ENCODE assay signal across 29 cellular contexts in the genomic region with DNA sequence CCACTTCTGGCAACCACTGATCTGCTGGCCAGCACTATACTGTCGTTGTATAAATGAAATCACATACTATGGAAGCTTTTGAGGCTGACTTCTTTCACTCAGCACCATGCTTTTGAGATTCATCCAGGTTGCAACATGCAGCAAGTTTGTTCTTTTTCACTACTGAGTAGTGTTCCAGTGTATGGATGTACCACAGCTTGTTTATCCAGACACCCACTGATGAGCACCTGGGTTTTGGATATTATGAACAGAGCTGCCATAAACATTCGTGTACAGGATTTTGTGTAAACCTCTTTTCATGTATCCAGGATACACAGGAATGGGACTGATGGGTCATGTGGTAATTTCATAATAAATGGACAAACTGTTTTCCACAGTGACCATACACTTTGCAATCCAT.
"Had no signal": no experiment of that assay in that cellular context is flagged by ENCODE, and none has a peak within 500 bp of the region (broad histone marks: within the 10 kb centered on the region; RNA-seq: fewer than 3 reads in every experiment).

No MANE protein-coding gene starts in this region.

- H3K4me3 ChIP-seq: coronary artery, esophagus squamous epithelium, heart right ventricle, lower lobe of right lung, ovary, psoas muscle, skin epidermis, spleen, suprapubic skin, transverse colon, upper lobe of right lung, uterus had no signal

- H3K9me3 ChIP-seq: esophagus squamous epithelium, lower lobe of right lung, ovary, psoas muscle, spleen, suprapubic skin, transverse colon, upper lobe of right lung, uterus had no signal

- DNase-seq: dermis blood vessel endothelial cell; effector memory CD4-positive, alpha-beta T cell; erythroblast; esophagus squamous epithelium; foreskin melanocyte; glutamatergic neuron; heart right ventricle; hippocampal formation; immature natural killer cell; islet precursor cell; left ventricle myocardium superior; lower lobe of right lung; naive thymus-derived CD8-positive, alpha-beta T cell; nephron progenitor cell; occipital lobe; ovary; posterior cingulate gyrus; psoas muscle; right cardiac atrium; spleen; stimulated activated CD4-positive, alpha-beta T cell treated with anti-CD3 and anti-CD28 coated beads, Interleukin-2, amount 100 ng/mL, for 48 hours; stimulated activated naive CD4-positive, alpha-beta T cell; stimulated activated naive CD8-positive, alpha-beta T cell treated with anti-CD3 and anti-CD28 coated beads, Interleukin-15, amount 100 ng/mL, for 72 hours; transverse colon; upper lobe of right lung; uterus had no signal

- H3K27me3 Mint-ChIP-seq: naive thymus-derived CD8-positive, alpha-beta T cell; stimulated activated naive CD8-positive, alpha-beta T cell treated with anti-CD3 and anti-CD28 coated beads, Interleukin-15, amount 100 ng/mL, for 72 hours had no signal

- H3K36me3 ChIP-seq: ovary, uterus had no signal

- ATAC-seq: heart right ventricle; left ventricle myocardium superior; lower lobe of right lung; naive thymus-derived CD8-positive, alpha-beta T cell; psoas muscle; right cardiac atrium; stimulated activated naive CD8-positive, alpha-beta T cell treated with anti-CD3 and anti-CD28 coated beads, Interleukin-15, amount 100 ng/mL, for 72 hours; upper lobe of right lung had no signal

- H3K4me1 ChIP-seq: lower lobe of right lung, psoas muscle, transverse colon, upper lobe of right lung, uterus had no signal

- H3K27me3 ChIP-seq: esophagus squamous epithelium, heart right ventricle, ovary, spleen, suprapubic skin, transverse colon, upper lobe of right lung, uterus had no signal

- H3K4me1 Mint-ChIP-seq: nephron progenitor cell had no signal

- H3K4me3 Mint-ChIP-seq: immature natural killer cell; nephron progenitor cell; stimulated activated naive CD8-positive, alpha-beta T cell treated with anti-CD3 and anti-CD28 coated beads, Interleukin-15, amount 100 ng/mL, for 72 hours had no signal

- H3K27ac ChIP-seq: coronary artery, esophagus squamous epithelium, heart right ventricle, lower lobe of right lung, ovary, psoas muscle, skin epidermis, spleen, suprapubic skin, transverse colon, upper lobe of right lung, uterus had no signal
